Comparison of ENCODE assay signal across 8 cellular contexts in the genomic region with DNA sequence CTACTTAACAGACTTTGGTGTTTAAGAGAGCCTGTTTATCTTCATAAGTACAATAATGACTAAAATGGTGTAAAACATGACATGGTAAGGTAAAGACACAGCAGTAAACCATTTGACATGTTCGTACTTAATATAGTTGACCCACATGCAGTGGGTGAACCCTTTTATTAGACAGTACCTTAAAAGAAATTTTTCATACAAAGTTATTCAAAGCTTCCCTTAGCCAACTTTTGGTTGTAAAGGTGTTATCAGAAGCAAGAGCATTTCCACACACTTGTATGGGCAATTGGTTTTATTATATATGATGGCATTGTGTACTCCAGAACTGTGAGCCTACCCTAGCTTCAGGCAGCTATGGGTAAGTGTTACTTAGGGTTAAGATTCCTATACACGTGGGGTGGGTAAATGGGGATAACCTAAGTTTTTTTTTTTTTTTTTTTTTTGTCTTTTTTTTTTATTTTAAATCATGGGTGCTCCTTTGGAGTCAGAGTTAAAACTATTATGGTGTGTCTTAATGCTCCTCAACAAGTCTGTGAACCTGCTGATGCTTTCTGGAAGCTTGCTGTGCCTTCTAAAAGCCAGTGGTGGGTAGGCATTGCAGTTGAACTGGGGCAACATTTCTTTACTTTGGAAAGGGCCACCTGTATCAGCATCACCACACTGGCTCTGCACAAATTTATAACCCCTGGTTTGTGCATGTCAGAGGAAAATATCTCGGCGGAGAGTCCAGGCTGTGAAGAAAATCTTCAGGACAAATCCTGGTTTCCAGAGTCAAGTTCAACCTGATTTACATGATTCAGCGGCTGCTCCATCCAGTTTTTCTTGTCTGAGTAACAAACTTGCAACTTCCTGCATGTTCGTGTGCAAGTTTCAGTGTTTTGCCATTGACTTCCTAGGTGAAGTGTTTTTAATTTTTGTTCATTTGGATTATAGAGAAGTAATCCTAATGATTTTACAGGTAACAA. TPM values are rescaled to one million over a fixed set of nuclear protein-coding genes. Genes with fewer than 3 reads are reported as not detected.
DNase-seq lines count a peak whose midpoint lies in the region; TF ChIP-seq lines count a peak whose summit lies in the region.

No MANE protein-coding gene starts in this region.

- H3K9me3 Mint-ChIP-seq in activated T-helper 2 cell treated with anti-CD3 and anti-CD28 coated beads, Interferon-gamma antibody, Interleukin-2, Interleukin-4, amounts not matched to agents 10 μg/mL and 5 μg/mL and 100 μg/mL, durations not matched to agents 14 hours and 24 hours and 36 hours: no peaks in the 10 kb centered on the region

- no peak for TF ChIP-seq EP300 in stomach (IDR thresholded peaks at IDR 0.05)

- H3K4me3 ChIP-seq in right atrium auricular region (peak overlapping the region; percentile 91 to 94), iPS-18c (ENCODE audit: insufficient read depth, low read depth, low read length) (peak overlapping the region; percentile 98; the same call in 1 of the 2 replicates), stomach (peak overlapping the region; percentile 76 to 98 (median 88))

- H3K27me3 ChIP-seq in right atrium auricular region (no peaks in the 10 kb centered on the region), stomach (no peaks in the 10 kb centered on the region)

- H3K27me3 Mint-ChIP-seq in activated T-helper 2 cell treated with anti-CD3 and anti-CD28 coated beads, Interferon-gamma antibody, Interleukin-2, Interleukin-4, amounts not matched to agents 10 μg/mL and 5 μg/mL and 100 μg/mL, durations not matched to agents 14 hours and 24 hours and 36 hours (ENCODE audit: low read depth): no peaks in the 10 kb centered on the region

- peaks cover 36% of the 10 kb centered on the region for H3K4me1 Mint-ChIP-seq in activated T-helper 2 cell treated with anti-CD3 and anti-CD28 coated beads, Interferon-gamma antibody, Interleukin-2, Interleukin-4, amounts not matched to agents 10 μg/mL and 5 μg/mL and 100 μg/mL, durations not matched to agents 14 hours and 24 hours and 36 hours (ENCODE audit: low read depth)

- H3K4me3 Mint-ChIP-seq in activated T-helper 2 cell treated with anti-CD3 and anti-CD28 coated beads, Interferon-gamma antibody, Interleukin-2, Interleukin-4, amounts not matched to agents 10 μg/mL and 5 μg/mL and 100 μg/mL, durations not matched to agents 14 hours and 24 hours and 36 hours (ENCODE audit: low read depth): peak overlapping the region; percentile 99

- H3K27ac ChIP-seq in right atrium auricular region: peak overlapping the region in 1 of 2 donors; percentile 100
- H3K27ac ChIP-seq in stomach: peak overlapping the region; percentile 77 to 100 (median 99)

- no peak for TF ChIP-seq POLR2A in stomach (IDR thresholded peaks at IDR 0.05)

- TF ChIP-seq CTCF in right atrium auricular region (IDR thresholded peaks at IDR 0.05) (no peak), stomach (IDR thresholded peaks at IDR 0.05) (no peak)

- WGBS in stomach, 5 donors: 10 to 16% (median 14%) methylated on average over 6 of the region's 6 CpGs

- peak overlapping the region; percentile 66 for H3K27ac Mint-ChIP-seq in activated T-helper 2 cell treated with anti-CD3 and anti-CD28 coated beads, Interferon-gamma antibody, Interleukin-2, Interleukin-4, amounts not matched to agents 10 μg/mL and 5 μg/mL and 100 μg/mL, durations not matched to agents 14 hours and 24 hours and 36 hours

- H3K4me1 ChIP-seq in right atrium auricular region: peaks cover 0 to 44% of the 10 kb centered on the region in 2 donors
- peaks cover 19 to 65% (median 43%) of the 10 kb centered on the region in 4 donors for H3K4me1 ChIP-seq in stomach

- no peaks in the 10 kb centered on the region for H3K9me3 ChIP-seq in right atrium auricular region
- H3K9me3 ChIP-seq in iPS-18c (ENCODE audit: control insufficient read depth, insufficient read depth, low read length): no peaks in the 10 kb centered on the region
- no peaks in the 10 kb centered on the region for H3K9me3 ChIP-seq in stomach

- peaks cover 68% of the 10 kb centered on the region for H3K36me3 Mint-ChIP-seq in activated T-helper 2 cell treated with anti-CD3 and anti-CD28 coated beads, Interferon-gamma antibody, Interleukin-2, Interleukin-4, amounts not matched to agents 10 μg/mL and 5 μg/mL and 100 μg/mL, durations not matched to agents 14 hours and 24 hours and 36 hours (ENCODE audit: low read depth)

- no peak for DNase-seq in right atrium auricular region (ENCODE audit: low spot score)
- DNase-seq in cardiac septum (ENCODE audit: low spot score): no peak
- no peak for DNase-seq in activated T-helper 2 cell treated with anti-CD3 and anti-CD28 coated beads, Interferon-gamma antibody, Interleukin-2, Interleukin-4, amounts not matched to agents 10 μg/mL and 5 μg/mL and 100 μg/mL, durations not matched to agents 14 hours and 24 hours and 36 hours (ENCODE audit: low spot score)
- DNase-seq in stomach: peak; percentile 53
- no peak for DNase-seq in stimulated activated CD4-positive, alpha-beta T cell treated with anti-CD3 and anti-CD28 coated beads, Interleukin-2, amount 100 ng/mL, for 48 hours
- DNase-seq in DMS114 treated with DMSO at 0.1 percent for 48 hours (lab: John Stamatoyannopoulos, UW; ENCODE audit: unreplicated experiment): no peak
- no peak for DNase-seq in NCI-H146 (lab: John Stamatoyannopoulos, UW)

- intact Hi-C loops in cardiac septum (cut with DNase I) (loop anchor here (5.0 kb wide), 1 partner anchor 168 kb away; no protein-coding TSS in a partner anchor), stomach (cut with DNase I; ENCODE audit: low total_unique reads) (loop anchor here (10.0 kb wide), 1 partner anchor 85 kb away; a partner anchor contains a TSS)
- intact Hi-C loops in activated T-helper 2 cell treated with anti-CD3 and anti-CD28 coated beads, Interferon-gamma antibody, Interleukin-2, Interleukin-4, amounts not matched to agents 10 μg/mL and 5 μg/mL and 100 μg/mL, durations not matched to agents 14 hours and 24 hours and 36 hours (cut with micrococcal nuclease): no loop called here

- H3K36me3 ChIP-seq in right atrium auricular region: peaks cover 21% of the 10 kb centered on the region
- H3K36me3 ChIP-seq in stomach: peaks cover 4 to 19% (median 16%) of the 10 kb centered on the region in 4 donors

RNA-seq across cellular contexts. Expression of a gene that starts 3.3 kb away (rescaled TPM):
- 10 to 100 TPM; 26.9 to 30.5 TPM for total RNA-seq in right atrium auricular region
- total RNA-seq in cardiac septum: 26.6 TPM
- total RNA-seq in activated T-helper 2 cell treated with anti-CD3 and anti-CD28 coated beads, Interferon-gamma antibody, Interleukin-2, Interleukin-4, amounts not matched to agents 10 μg/mL and 5 μg/mL and 100 μg/mL, durations not matched to agents 14 hours and 24 hours and 36 hours: 62.9 and 63.0 TPM in 2 replicates
- 10 to 100 TPM; 58.0 to 87.2 (median 75.9) TPM for total RNA-seq in stomach
- 10 to 100 TPM; 10.1 to 25.4 (median 12.8) TPM for polyA plus RNA-seq in stomach

RNA-seq across cellular contexts. Expression of a gene that starts 33.3 kb away (rescaled TPM):
- total RNA-seq in right atrium auricular region: 1 to 10 TPM; 7.7 to 8.0 TPM
- total RNA-seq in cardiac septum: 6.0 TPM
- total RNA-seq in activated T-helper 2 cell treated with anti-CD3 and anti-CD28 coated beads, Interferon-gamma antibody, Interleukin-2, Interleukin-4, amounts not matched to agents 10 μg/mL and 5 μg/mL and 100 μg/mL, durations not matched to agents 14 hours and 24 hours and 36 hours: 3.7 TPM in 2 replicates
- 10 to 100 TPM in 2 of 5 donors, 1 to 10 TPM in 2, under 1 TPM in 1; 0.87 to 21.0 (median 5.4) TPM for total RNA-seq in stomach
- polyA plus RNA-seq in stomach: 1 to 10 TPM; 4.5 to 6.1 (median 4.5) TPM
